ENCODE assay signal across 22 cellular contexts in genomic region chr3:183224180-183224579, GRCh38. TPM values are rescaled to one million over a fixed set of nuclear protein-coding genes. Genes with fewer than 3 reads are reported as not detected.
DNase-seq lines count a peak whose midpoint lies in the region; ATAC-seq, FAIRE-seq and TF ChIP-seq lines count a peak whose summit lies in the region.
"Had no signal": no experiment of that assay in that cellular context is flagged by ENCODE, and none has a peak within 500 bp of the region (broad histone marks: within the 10 kb centered on the region; RNA-seq: fewer than 3 reads in every experiment).

No MANE protein-coding gene starts in this region.

- H3K9me3 Mint-ChIP-seq in activated T-cell treated with anti-CD3 and anti-CD28 coated beads, Interleukin-2, amount 50 U/mL, for 72 hours, result peaks cover 0 to 3% of the 10 kb centered on the region in 2 donors
- no peaks in the 10 kb centered on the region for H3K9me3 Mint-ChIP-seq in activated CD4-positive, alpha-beta memory T cell treated with anti-CD3 and anti-CD28 coated beads for 36 hours
- no peaks in the 10 kb centered on the region for H3K9me3 Mint-ChIP-seq in stimulated activated memory B cell treated with anti-CD40 and anti-IgM and Interleukin-4, amounts not matched to agents 10 μg/mL and 1 μg/mL and 100 μg/mL, for 72 hours
- H3K9me3 Mint-ChIP-seq in Caco-2 (ENCODE audit: unreplicated experiment), result no peaks in the 10 kb centered on the region
- H3K9me3 Mint-ChIP-seq: endodermal cell, mesothelial cell of epicardium, nephron had no signal

- peaks cover 6 to 28% of the 10 kb centered on the region in 2 experiments; a peak in 4 of 5 replicates for H3K4me1 ChIP-seq in K562 (replicated peaks in 1 of 2; ENCODE audit: control insufficient read depth in 2 of 2, insufficient read depth in 2 of 2, low read length in 2 of 2)
- peaks cover 15% of the 10 kb centered on the region for H3K4me1 ChIP-seq in Caco-2
- H3K4me1 ChIP-seq: colonic mucosa, gastrocnemius medialis, left ventricle myocardium inferior had no signal

- intact Hi-C loops in activated CD4-positive, alpha-beta memory T cell treated with anti-CD3 and anti-CD28 coated beads for 36 hours (cut with micrococcal nuclease), result loop anchor here (1.0 to 2.0 kb wide), 2 partner anchors 13 to 63 kb away; no protein-coding TSS in a partner anchor
- intact Hi-C loops in K562 (cut with micrococcal nuclease) (no loop called here), Caco-2 (cut with micrococcal nuclease; ENCODE audit: unreplicated experiment) (no loop called here)

- TF ChIP-seq RAD21 in K562 (CRISPR knock-in tag; conservative IDR thresholded peaks at IDR 0.05 in 1 of 2, IDR thresholded peaks at IDR 0.05 in 1 of 2), result no peak

- peak; percentile 15 for FAIRE-seq in K562 (lab: Jason Lieb, UNC)
- FAIRE-seq: RCC 7860, small intestine had no signal

- H3K4me3 ChIP-seq in K562 (no peak overlapping the region), Caco-2 (ENCODE audit: low read depth, low read length) (no peak overlapping the region)
- H3K4me3 ChIP-seq: colonic mucosa, gastrocnemius medialis, left ventricle myocardium inferior, thoracic aorta had no signal

- H3K9me1 ChIP-seq in K562 (ENCODE audit: control insufficient read depth, insufficient read depth, low read length), result no peaks in the 10 kb centered on the region

- BruUV-seq in K562 (replicated peaks; lab: Mats Ljungman, UMichigan) (no TSS peak), Caco-2 (replicated peaks; lab: Mats Ljungman, UMichigan) (no TSS peak)

- CTCF ChIA-PET in activated CD4-positive, alpha-beta memory T cell treated with anti-CD3 and anti-CD28 coated beads for 36 hours (lab: Charles Lee), result interaction anchor here (1.0 to 1.6 kb wide), 2 partner anchors 102 to 158 kb away, joined by 4 to 5 read pairs; no protein-coding TSS in a partner anchor
- CTCF ChIA-PET in K562 (lab: Yijun Ruan, JAX; ENCODE audit: low intra/inter-chr PET ratio) (no interaction called here), Caco-2 (lab: Charles Lee) (no interaction called here)

- POLR2A ChIA-PET in activated CD4-positive, alpha-beta memory T cell treated with anti-CD3 and anti-CD28 coated beads for 36 hours (lab: Charles Lee), result no interaction called here
- POLR2A ChIA-PET in K562 (lab: Yijun Ruan, JAX) (interaction anchor here (0.8 to 1.5 kb wide), 3 partner anchors 12 to 1019 kb away, joined by 3 read pairs; no protein-coding TSS in a partner anchor), Caco-2 (lab: Charles Lee) (no interaction called here)

- no peak for TF ChIP-seq POLR2A in K562 (conservative IDR thresholded peaks at IDR 0.05)

- no peak for ATAC-seq in activated T-cell treated with anti-CD3 and anti-CD28 coated beads, Interleukin-2, amount 50 U/mL, for 72 hours (replicated peaks in 1 of 2)
- ATAC-seq in K562, result peak; percentile 37
- no peak for ATAC-seq in stimulated activated memory B cell treated with anti-CD40 and anti-IgM and Interleukin-4, amounts not matched to agents 10 μg/mL and 1 μg/mL and 100 μg/mL, for 72 hours
- ATAC-seq: gastrocnemius medialis had no signal

- H3K27me3 Mint-ChIP-seq in activated T-cell treated with anti-CD3 and anti-CD28 coated beads, Interleukin-2, amount 50 U/mL, for 72 hours (ENCODE audit: low read depth), result no peaks in the 10 kb centered on the region
- no peaks in the 10 kb centered on the region for H3K27me3 Mint-ChIP-seq in activated CD4-positive, alpha-beta memory T cell treated with anti-CD3 and anti-CD28 coated beads for 36 hours
- peaks cover 38% of the 10 kb centered on the region for H3K27me3 Mint-ChIP-seq in stimulated activated memory B cell treated with anti-CD40 and anti-IgM and Interleukin-4, amounts not matched to agents 10 μg/mL and 1 μg/mL and 100 μg/mL, for 72 hours
- no peaks in the 10 kb centered on the region for H3K27me3 Mint-ChIP-seq in Caco-2 (ENCODE audit: insufficient read depth, unreplicated experiment)

- H3K27ac ChIP-seq in K562 (ENCODE audit: extremely low read depth, low read depth, low read length), result no peak overlapping the region
- H3K27ac ChIP-seq: C4-2B, colonic mucosa, gastrocnemius medialis, left ventricle myocardium inferior, thoracic aorta had no signal

- H2AFZ ChIP-seq in K562 (ENCODE audit: low read depth, low read length), result no peak overlapping the region

- no peaks in the 10 kb centered on the region for H3K9me3 ChIP-seq in K562 (replicated peaks; ENCODE audit: control insufficient read depth, insufficient read depth, low read depth, low read length)
- no peaks in the 10 kb centered on the region for H3K9me3 ChIP-seq in Caco-2
- H3K9me3 ChIP-seq: colonic mucosa, gastrocnemius medialis, left ventricle myocardium inferior, thoracic aorta had no signal

- TF ChIP-seq EP300 in K562 (IDR thresholded peaks at IDR 0.05; ENCODE audit: low read length), result no peak

- H3K36me3 ChIP-seq in K562 (ENCODE audit: control insufficient read depth, insufficient read depth, low read length) (no peaks in the 10 kb centered on the region), Caco-2 (ENCODE audit: control insufficient read depth, insufficient read depth, low read length) (no peaks in the 10 kb centered on the region)
- H3K36me3 ChIP-seq: colonic mucosa, gastrocnemius medialis, left ventricle myocardium inferior, thoracic aorta had no signal

- H3K36me3 Mint-ChIP-seq in activated T-cell treated with anti-CD3 and anti-CD28 coated beads, Interleukin-2, amount 50 U/mL, for 72 hours (ENCODE audit: insufficient read depth in 2 of 2), result peaks cover 0 to 2% of the 10 kb centered on the region in 2 donors
- H3K36me3 Mint-ChIP-seq in activated CD4-positive, alpha-beta memory T cell treated with anti-CD3 and anti-CD28 coated beads for 36 hours, result no peaks in the 10 kb centered on the region
- H3K36me3 Mint-ChIP-seq in stimulated activated memory B cell treated with anti-CD40 and anti-IgM and Interleukin-4, amounts not matched to agents 10 μg/mL and 1 μg/mL and 100 μg/mL, for 72 hours, result no peaks in the 10 kb centered on the region
- H3K36me3 Mint-ChIP-seq in Caco-2 (ENCODE audit: insufficient read depth, unreplicated experiment), result no peaks in the 10 kb centered on the region
- H3K36me3 Mint-ChIP-seq: mesothelial cell of epicardium had no signal

- 0% methylated on average over 1 of the region's 1 CpG for WGBS in K562 (ENCODE audit: insufficient coverage, low coverage, missing lambda C conversion rate)

- TF ChIP-seq CTCF in K562 (IDR thresholded peaks at IDR 0.05 in 2 of 3, conservative IDR thresholded peaks at IDR 0.05 in 1 of 3; ENCODE audit: insufficient read depth in 2 of 3, low read depth in 1 of 3, low read length in 3 of 3) (no peak), Caco-2 (IDR thresholded peaks at IDR 0.05; ENCODE audit: insufficient read depth in 1 of 2, low read depth in 1 of 2, low read length in 1 of 2, severe bottlenecking in 1 of 2, unreplicated experiment in 1 of 2) (no peak)

- no peak overlapping the region for H3K27ac Mint-ChIP-seq in activated T-cell treated with anti-CD3 and anti-CD28 coated beads, Interleukin-2, amount 50 U/mL, for 72 hours
- no peak overlapping the region for H3K27ac Mint-ChIP-seq in activated CD4-positive, alpha-beta memory T cell treated with anti-CD3 and anti-CD28 coated beads for 36 hours
- no peak overlapping the region for H3K27ac Mint-ChIP-seq in stimulated activated memory B cell treated with anti-CD40 and anti-IgM and Interleukin-4, amounts not matched to agents 10 μg/mL and 1 μg/mL and 100 μg/mL, for 72 hours
- H3K27ac Mint-ChIP-seq in Caco-2 (ENCODE audit: unreplicated experiment), result no peak overlapping the region
- H3K27ac Mint-ChIP-seq: endodermal cell, mesothelial cell of epicardium, nephron had no signal

- no peak for DNase-seq in activated T-cell treated with anti-CD3 and anti-CD28 coated beads, Interleukin-2, amount 50 U/mL, for 72 hours
- no peak for DNase-seq in activated T-cell treated with anti-CD3 and anti-CD28 coated beads, Interleukin-2, amount 50 U/mL, for 1 hour
- DNase-seq in activated CD4-positive, alpha-beta memory T cell treated with anti-CD3 and anti-CD28 coated beads for 36 hours, result no peak
- peak in 1 of 4 experiments; percentile 25 for DNase-seq in K562 (ENCODE audit: extremely low read depth in 1 of 4, low spot score in 3 of 4)
- no peak for DNase-seq in amygdala (lab: John Stamatoyannopoulos, UW)
- no peak for DNase-seq in Caco-2
- DNase-seq: colonic mucosa, endodermal cell, gastrocnemius medialis, hippocampal formation, left ventricle myocardium inferior, NCI-H1048, NCI-H1694 treated with DMSO at 0.1 percent for 48 hours, NCI-H526 treated with DMSO at 0.1 percent for 48 hours, small intestine had no signal

- peaks cover 47% of the 10 kb centered on the region for H3K4me1 Mint-ChIP-seq in activated T-cell treated with anti-CD3 and anti-CD28 coated beads, Interleukin-2, amount 50 U/mL, for 72 hours (ENCODE audit: low read depth)
- H3K4me1 Mint-ChIP-seq in activated CD4-positive, alpha-beta memory T cell treated with anti-CD3 and anti-CD28 coated beads for 36 hours (ENCODE audit: low read depth), result peaks cover 23% of the 10 kb centered on the region
- H3K4me1 Mint-ChIP-seq in stimulated activated memory B cell treated with anti-CD40 and anti-IgM and Interleukin-4, amounts not matched to agents 10 μg/mL and 1 μg/mL and 100 μg/mL, for 72 hours, result peaks cover 9% of the 10 kb centered on the region
- no peaks in the 10 kb centered on the region for H3K4me1 Mint-ChIP-seq in Caco-2 (ENCODE audit: low read depth, unreplicated experiment)
- H3K4me1 Mint-ChIP-seq: endodermal cell, mesothelial cell of epicardium had no signal

- H3K4me2 ChIP-seq in K562 (ENCODE audit: insufficient read depth, low read length), result peak overlapping the region; percentile 21

- H3K9ac ChIP-seq in K562 (ENCODE audit: insufficient read depth in 1 of 2, low read depth in 2 of 2, low read length in 2 of 2), result no peak overlapping the region; a peak in 1 of 4 replicates

- in situ Hi-C loops in K562 (cut with MboI), result no loop called here

- H4K20me1 ChIP-seq in K562 (replicated peaks; ENCODE audit: control insufficient read depth, insufficient read depth, low read length), result no peaks in the 10 kb centered on the region

- H3K27me3 ChIP-seq in K562 (ENCODE audit: control insufficient read depth in 2 of 2, insufficient read depth in 2 of 2, low read length in 2 of 2), result no peaks in the 10 kb centered on the region
- no peaks in the 10 kb centered on the region for H3K27me3 ChIP-seq in Caco-2 (replicated peaks; ENCODE audit: control insufficient read depth, insufficient read depth, low read length)
- H3K27me3 ChIP-seq: colonic mucosa, gastrocnemius medialis had no signal

- peak overlapping the region; percentile 47 to 72 for H3K4me3 Mint-ChIP-seq in activated T-cell treated with anti-CD3 and anti-CD28 coated beads, Interleukin-2, amount 50 U/mL, for 72 hours
- peak overlapping the region; percentile 16 for H3K4me3 Mint-ChIP-seq in activated CD4-positive, alpha-beta memory T cell treated with anti-CD3 and anti-CD28 coated beads for 36 hours
- peak overlapping the region; percentile 10 for H3K4me3 Mint-ChIP-seq in stimulated activated memory B cell treated with anti-CD40 and anti-IgM and Interleukin-4, amounts not matched to agents 10 μg/mL and 1 μg/mL and 100 μg/mL, for 72 hours
- no peak overlapping the region for H3K4me3 Mint-ChIP-seq in Caco-2 (ENCODE audit: unreplicated experiment)
- H3K4me3 Mint-ChIP-seq: endodermal cell, mesothelial cell of epicardium, nephron had no signal

- no peaks in the 10 kb centered on the region for H3K79me2 ChIP-seq in K562 (ENCODE audit: control insufficient read depth, insufficient read depth, low read length)

RNA-seq across cellular contexts. Expression of gene B3GNT5, which starts 28.9 kb away (rescaled TPM):
- 10 to 100 TPM; 14.4 to 17.3 TPM for total RNA-seq in activated T-cell treated with anti-CD3 and anti-CD28 coated beads, Interleukin-2, amount 50 U/mL, for 72 hours
- total RNA-seq in activated CD4-positive, alpha-beta memory T cell treated with anti-CD3 and anti-CD28 coated beads for 36 hours, result 10 to 100 TPM; 12.7 to 12.9 TPM
- total RNA-seq in K562 (2011; cell fraction: chromatin; rRNA removed; ENCODE audit: low replicate concordance), result 11.6 and 22.2 TPM in 2 replicates
- 7.2 and 10.4 TPM in 2 replicates for total RNA-seq in K562 (2011; cell fraction: nucleolus; rRNA removed)
- 15.5 and 25.9 TPM in 2 replicates for total RNA-seq in K562 (2011; cell fraction: nucleoplasm; rRNA removed)
- total RNA-seq in K562 (2014; rRNA removed) (8.8 and 9.2 TPM in 2 replicates), K562 (2014; rRNA removed; fragmentation: Illumina TruSeq; extraction: Trizol) (21.9 and 24.7 TPM in 2 replicates), K562 (2015; rRNA removed; fragmentation: Illumina TruSeq; extraction: Trizol) (15.5 and 17.0 TPM in 2 replicates), K562 (2021) (23.8 and 25.0 TPM in 2 replicates), Caco-2 (2022) (9.4 and 10.9 TPM in 2 replicates)
- polyA plus RNA-seq in K562 (2011; rRNA removed) (13.7 and 13.8 TPM in 2 replicates), K562 (2014; fragmentation: Illumina TruSeq; extraction: Trizol) (20.1 and 22.9 TPM in 2 replicates), K562 (2014; fragmentation: Nextera tagmentation; extraction: Ambion mirVana) (10 to 100 TPM; 13.6 to 13.8 TPM), K562 (2014; rRNA removed) (14.4 and 18.5 TPM in 2 replicates)
- polyA plus RNA-seq in K562 (2011; cell fraction: cytosol; rRNA removed), result 4.1 and 8.3 TPM in 2 replicates
- polyA plus RNA-seq in K562 (2011; cell fraction: nucleus; rRNA removed), result 4.4 and 6.8 TPM in 2 replicates
- 14.8 and 16.9 TPM in 2 replicates for polyA plus RNA-seq in K562 (2012)
- 21.4 and 29.6 TPM in 2 replicates for polyA minus RNA-seq in K562 (2011; rRNA and poly(A)+ RNA removed)
- polyA minus RNA-seq in K562 (2011; cell fraction: cytosol; rRNA and poly(A)+ RNA removed), result 7.6 and 11.0 TPM in 2 replicates
- 4.7 and 10.6 TPM in 2 replicates for polyA minus RNA-seq in K562 (2011; cell fraction: nucleus; rRNA and poly(A)+ RNA removed)
- total RNA-seq: G401 had no signal
